In the genomic region with DNA sequence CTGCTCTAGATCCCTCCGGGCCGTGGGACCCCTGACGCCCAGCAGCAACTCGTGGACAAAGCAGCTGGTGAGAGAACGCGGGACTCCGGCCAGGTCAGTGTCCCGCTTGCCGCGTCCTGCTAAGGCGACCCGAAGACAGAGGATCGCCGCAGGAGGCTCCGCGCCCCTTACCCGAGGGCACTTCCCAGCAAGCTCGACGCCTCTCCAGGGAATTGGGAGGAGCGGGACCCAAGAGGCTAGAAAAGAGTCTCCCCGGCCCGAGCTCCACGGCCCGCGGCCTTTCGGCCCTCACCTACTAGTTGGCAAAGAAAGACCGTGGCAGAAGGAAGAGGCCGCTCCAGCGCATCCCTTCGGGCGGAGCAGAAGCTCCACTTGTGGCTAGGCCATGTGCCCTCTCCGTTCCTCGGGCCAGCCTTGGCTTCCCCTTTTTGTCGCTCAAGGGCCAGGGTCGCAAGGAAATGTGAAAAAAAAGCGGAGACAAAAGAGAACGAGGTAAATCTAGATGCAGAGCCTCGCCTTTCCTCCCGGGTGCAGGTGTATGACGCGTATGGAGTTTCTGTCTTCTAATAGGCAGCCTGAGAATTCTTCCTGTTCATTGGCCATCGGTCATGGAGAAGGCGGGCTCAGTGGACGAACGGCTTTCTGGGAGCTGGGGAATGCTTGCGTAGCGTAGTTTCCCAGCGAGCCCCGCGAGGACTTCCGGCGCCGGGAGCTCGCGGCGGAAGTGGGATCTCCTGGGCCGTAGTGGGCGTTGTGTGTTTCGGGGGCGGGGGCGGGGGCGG, we compare ENCODE assay signal across 1 cellular context.
TF ChIP-seq lines count a peak whose summit lies in the region.

A gene with protein sequence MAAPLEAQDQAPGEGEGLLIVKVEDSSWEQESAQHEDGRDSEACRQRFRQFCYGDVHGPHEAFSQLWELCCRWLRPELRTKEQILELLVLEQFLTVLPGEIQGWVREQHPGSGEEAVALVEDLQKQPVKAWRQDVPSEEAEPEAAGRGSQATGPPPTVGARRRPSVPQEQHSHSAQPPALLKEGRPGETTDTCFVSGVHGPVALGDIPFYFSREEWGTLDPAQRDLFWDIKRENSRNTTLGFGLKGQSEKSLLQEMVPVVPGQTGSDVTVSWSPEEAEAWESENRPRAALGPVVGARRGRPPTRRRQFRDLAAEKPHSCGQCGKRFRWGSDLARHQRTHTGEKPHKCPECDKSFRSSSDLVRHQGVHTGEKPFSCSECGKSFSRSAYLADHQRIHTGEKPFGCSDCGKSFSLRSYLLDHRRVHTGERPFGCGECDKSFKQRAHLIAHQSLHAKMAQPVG (plus strand): TSS at position 692 of the 782 bp plus-strand sequence. CDS start 2,252 bp downstream, outside the sequence.

TF ChIP-seq in HepG2, 621 proteins besides CTCF, POLR2A, EP300 and RAD21 (continued from another document and continues in another):
- TF ChIP-seq ZBTB46 (CRISPR knock-in tag; IDR thresholded peaks at IDR 0.05; ENCODE audit: borderline replicate concordance) (no peak), ZNF674 (CRISPR knock-in tag; IDR thresholded peaks at IDR 0.05; ENCODE audit: low read depth) (no peak), ATF3 (CRISPR knock-in tag; IDR thresholded peaks at IDR 0.05) (no peak), ZFYVE20 (CRISPR knock-in tag; IDR thresholded peaks at IDR 0.05; ENCODE audit: borderline replicate concordance, low read depth) (no peak), ZNF484 (CRISPR knock-in tag; IDR thresholded peaks at IDR 0.05; ENCODE audit: borderline replicate concordance, low read depth) (no peak), SIN3B (IDR thresholded peaks at IDR 0.05; ENCODE audit: low read length) (no peak; the same call in 1 of the 2 replicates), ZNF839 (CRISPR knock-in tag; IDR thresholded peaks at IDR 0.05; ENCODE audit: borderline replicate concordance) (peak; percentile 88; the same call in 1 of the 2 replicates), DNMT3B (CRISPR knock-in tag; conservative IDR thresholded peaks at IDR 0.05) (no peak), ZNF264 (CRISPR knock-in tag; IDR thresholded peaks at IDR 0.05) (no peak), FOXJ3 (CRISPR knock-in tag; IDR thresholded peaks at IDR 0.05; ENCODE audit: borderline replicate concordance) (0 out of 2 replicates have a peak, but pooled peaks have one; percentile 11), RXRA (CRISPR knock-in tag; IDR thresholded peaks at IDR 0.05) (no peak; the same call in 1 of the 2 replicates), PITX1 (CRISPR knock-in tag; IDR thresholded peaks at IDR 0.05) (no peak), ZBTB7B (CRISPR knock-in tag; IDR thresholded peaks at IDR 0.05) (0 out of 2 replicates have a peak, but pooled peaks have one; percentile 7), ZNF513 (CRISPR knock-in tag; conservative IDR thresholded peaks at IDR 0.05) (no peak), ZNF549 (CRISPR knock-in tag; IDR thresholded peaks at IDR 0.05) (no peak), ZNF879 (CRISPR knock-in tag; IDR thresholded peaks at IDR 0.05) (no peak), ZNF275 (CRISPR knock-in tag; IDR thresholded peaks at IDR 0.05; ENCODE audit: borderline replicate concordance) (peak; percentile 86; the same call in 1 of the 2 replicates), ERF (CRISPR knock-in tag; IDR thresholded peaks at IDR 0.05) (peak; percentile 14; the same call in 1 of the 2 replicates), ZNF615 (CRISPR knock-in tag; IDR thresholded peaks at IDR 0.05; ENCODE audit: borderline replicate concordance) (no peak), GATAD2A (CRISPR knock-in tag; IDR thresholded peaks at IDR 0.05) (no peak; the same call in 1 of the 2 replicates), MEIS1 (CRISPR knock-in tag; IDR thresholded peaks at IDR 0.05; ENCODE audit: borderline replicate concordance) (no peak), STAT5B (CRISPR knock-in tag; IDR thresholded peaks at IDR 0.05) (no peak), SP1 (IDR thresholded peaks at IDR 0.05) (no peak), SP1 (CRISPR knock-in tag; IDR thresholded peaks at IDR 0.05) (no peak), ZMAT3 (CRISPR knock-in tag; conservative IDR thresholded peaks at IDR 0.05) (no peak), ZNF33B (CRISPR knock-in tag; IDR thresholded peaks at IDR 0.05) (no peak), SMC3 (IDR thresholded peaks at IDR 0.05; ENCODE audit: low read length) (no peak), CCDC6 (CRISPR knock-in tag; IDR thresholded peaks at IDR 0.05) (no peak)
- TF ChIP-seq, protein P1, sequence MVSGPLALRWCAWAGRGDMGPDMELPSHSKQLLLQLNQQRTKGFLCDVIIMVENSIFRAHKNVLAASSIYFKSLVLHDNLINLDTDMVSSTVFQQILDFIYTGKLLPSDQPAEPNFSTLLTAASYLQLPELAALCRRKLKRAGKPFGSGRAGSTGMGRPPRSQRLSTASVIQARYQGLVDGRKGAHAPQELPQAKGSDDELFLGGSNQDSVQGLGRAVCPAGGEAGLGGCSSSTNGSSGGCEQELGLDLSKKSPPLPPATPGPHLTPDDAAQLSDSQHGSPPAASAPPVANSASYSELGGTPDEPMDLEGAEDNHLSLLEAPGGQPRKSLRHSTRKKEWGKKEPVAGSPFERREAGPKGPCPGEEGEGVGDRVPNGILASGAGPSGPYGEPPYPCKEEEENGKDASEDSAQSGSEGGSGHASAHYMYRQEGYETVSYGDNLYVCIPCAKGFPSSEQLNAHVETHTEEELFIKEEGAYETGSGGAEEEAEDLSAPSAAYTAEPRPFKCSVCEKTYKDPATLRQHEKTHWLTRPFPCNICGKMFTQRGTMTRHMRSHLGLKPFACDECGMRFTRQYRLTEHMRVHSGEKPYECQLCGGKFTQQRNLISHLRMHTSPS (CRISPR knock-in tag; IDR thresholded peaks at IDR 0.05; ENCODE audit: low read depth), result 0 out of 2 replicates have a peak, but pooled peaks have one; percentile 24
- TF ChIP-seq, protein P2, sequence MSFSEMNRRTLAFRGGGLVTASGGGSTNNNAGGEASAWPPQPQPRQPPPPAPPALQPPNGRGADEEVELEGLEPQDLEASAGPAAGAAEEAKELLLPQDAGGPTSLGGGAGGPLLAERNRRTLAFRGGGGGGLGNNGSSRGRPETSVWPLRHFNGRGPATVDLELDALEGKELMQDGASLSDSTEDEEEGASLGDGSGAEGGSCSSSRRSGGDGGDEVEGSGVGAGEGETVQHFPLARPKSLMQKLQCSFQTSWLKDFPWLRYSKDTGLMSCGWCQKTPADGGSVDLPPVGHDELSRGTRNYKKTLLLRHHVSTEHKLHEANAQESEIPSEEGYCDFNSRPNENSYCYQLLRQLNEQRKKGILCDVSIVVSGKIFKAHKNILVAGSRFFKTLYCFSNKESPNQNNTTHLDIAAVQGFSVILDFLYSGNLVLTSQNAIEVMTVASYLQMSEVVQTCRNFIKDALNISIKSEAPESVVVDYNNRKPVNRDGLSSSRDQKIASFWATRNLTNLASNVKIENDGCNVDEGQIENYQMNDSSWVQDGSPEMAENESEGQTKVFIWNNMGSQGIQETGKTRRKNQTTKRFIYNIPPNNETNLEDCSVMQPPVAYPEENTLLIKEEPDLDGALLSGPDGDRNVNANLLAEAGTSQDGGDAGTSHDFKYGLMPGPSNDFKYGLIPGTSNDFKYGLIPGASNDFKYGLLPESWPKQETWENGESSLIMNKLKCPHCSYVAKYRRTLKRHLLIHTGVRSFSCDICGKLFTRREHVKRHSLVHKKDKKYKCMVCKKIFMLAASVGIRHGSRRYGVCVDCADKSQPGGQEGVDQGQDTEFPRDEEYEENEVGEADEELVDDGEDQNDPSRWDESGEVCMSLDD (CRISPR knock-in tag; IDR thresholded peaks at IDR 0.05; ENCODE audit: borderline replicate concordance), result no peak
- TF ChIP-seq, protein P3, sequence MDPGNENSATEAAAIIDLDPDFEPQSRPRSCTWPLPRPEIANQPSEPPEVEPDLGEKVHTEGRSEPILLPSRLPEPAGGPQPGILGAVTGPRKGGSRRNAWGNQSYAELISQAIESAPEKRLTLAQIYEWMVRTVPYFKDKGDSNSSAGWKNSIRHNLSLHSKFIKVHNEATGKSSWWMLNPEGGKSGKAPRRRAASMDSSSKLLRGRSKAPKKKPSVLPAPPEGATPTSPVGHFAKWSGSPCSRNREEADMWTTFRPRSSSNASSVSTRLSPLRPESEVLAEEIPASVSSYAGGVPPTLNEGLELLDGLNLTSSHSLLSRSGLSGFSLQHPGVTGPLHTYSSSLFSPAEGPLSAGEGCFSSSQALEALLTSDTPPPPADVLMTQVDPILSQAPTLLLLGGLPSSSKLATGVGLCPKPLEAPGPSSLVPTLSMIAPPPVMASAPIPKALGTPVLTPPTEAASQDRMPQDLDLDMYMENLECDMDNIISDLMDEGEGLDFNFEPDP (CRISPR knock-in tag; conservative IDR thresholded peaks at IDR 0.05), result no peak
- TF ChIP-seq, protein P4, sequence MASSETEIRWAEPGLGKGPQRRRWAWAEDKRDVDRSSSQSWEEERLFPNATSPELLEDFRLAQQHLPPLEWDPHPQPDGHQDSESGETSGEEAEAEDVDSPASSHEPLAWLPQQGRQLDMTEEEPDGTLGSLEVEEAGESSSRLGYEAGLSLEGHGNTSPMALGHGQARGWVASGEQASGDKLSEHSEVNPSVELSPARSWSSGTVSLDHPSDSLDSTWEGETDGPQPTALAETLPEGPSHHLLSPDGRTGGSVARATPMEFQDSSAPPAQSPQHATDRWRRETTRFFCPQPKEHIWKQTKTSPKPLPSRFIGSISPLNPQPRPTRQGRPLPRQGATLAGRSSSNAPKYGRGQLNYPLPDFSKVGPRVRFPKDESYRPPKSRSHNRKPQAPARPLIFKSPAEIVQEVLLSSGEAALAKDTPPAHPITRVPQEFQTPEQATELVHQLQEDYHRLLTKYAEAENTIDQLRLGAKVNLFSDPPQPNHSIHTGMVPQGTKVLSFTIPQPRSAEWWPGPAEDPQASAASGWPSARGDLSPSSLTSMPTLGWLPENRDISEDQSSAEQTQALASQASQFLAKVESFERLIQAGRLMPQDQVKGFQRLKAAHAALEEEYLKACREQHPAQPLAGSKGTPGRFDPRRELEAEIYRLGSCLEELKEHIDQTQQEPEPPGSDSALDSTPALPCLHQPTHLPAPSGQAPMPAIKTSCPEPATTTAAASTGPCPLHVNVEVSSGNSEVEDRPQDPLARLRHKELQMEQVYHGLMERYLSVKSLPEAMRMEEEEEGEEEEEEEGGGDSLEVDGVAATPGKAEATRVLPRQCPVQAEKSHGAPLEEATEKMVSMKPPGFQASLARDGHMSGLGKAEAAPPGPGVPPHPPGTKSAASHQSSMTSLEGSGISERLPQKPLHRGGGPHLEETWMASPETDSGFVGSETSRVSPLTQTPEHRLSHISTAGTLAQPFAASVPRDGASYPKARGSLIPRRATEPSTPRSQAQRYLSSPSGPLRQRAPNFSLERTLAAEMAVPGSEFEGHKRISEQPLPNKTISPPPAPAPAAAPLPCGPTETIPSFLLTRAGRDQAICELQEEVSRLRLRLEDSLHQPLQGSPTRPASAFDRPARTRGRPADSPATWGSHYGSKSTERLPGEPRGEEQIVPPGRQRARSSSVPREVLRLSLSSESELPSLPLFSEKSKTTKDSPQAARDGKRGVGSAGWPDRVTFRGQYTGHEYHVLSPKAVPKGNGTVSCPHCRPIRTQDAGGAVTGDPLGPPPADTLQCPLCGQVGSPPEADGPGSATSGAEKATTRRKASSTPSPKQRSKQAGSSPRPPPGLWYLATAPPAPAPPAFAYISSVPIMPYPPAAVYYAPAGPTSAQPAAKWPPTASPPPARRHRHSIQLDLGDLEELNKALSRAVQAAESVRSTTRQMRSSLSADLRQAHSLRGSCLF (CRISPR knock-in tag; IDR thresholded peaks at IDR 0.05; ENCODE audit: borderline replicate concordance), result no peak
- TF ChIP-seq, protein P5, sequence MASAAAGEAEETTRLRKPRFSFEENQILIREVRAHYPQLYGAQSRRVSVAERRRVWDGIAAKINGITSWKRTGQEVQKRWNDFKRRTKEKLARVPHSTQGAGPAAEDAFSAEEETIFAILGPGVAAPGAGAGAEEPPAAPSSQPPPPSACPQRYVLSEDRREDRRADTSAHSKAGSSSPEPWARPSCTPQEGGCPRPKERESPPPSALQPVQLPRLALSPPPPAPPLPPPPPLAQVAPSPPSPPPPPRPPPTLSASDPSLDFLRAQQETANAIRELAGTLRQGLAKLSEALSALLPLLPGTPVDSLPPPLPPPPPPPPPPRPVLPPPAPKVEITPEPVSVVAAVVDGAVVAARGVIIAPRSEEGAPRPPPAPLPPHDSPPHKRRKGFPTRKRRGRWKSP (CRISPR knock-in tag; IDR thresholded peaks at IDR 0.05), result no peak
